In genomic region chr1:2082064-2082463, GRCh38 we compare ENCODE assay signal across 23 cellular contexts. TPM values are rescaled to one million over a fixed set of nuclear protein-coding genes. Genes with fewer than 3 reads are reported as not detected.
DNase-seq lines count a peak whose midpoint lies in the region; ATAC-seq and TF ChIP-seq lines count a peak whose summit lies in the region.
"Had no signal": no experiment of that assay in that cellular context is flagged by ENCODE, and none has a peak within 500 bp of the region (broad histone marks: within the 10 kb centered on the region; RNA-seq: fewer than 3 reads in every experiment).

No MANE protein-coding gene starts in this region.

- peaks cover 10% of the 10 kb centered on the region for H3K27me3 ChIP-seq in BLaER1

- H3K9me3 Mint-ChIP-seq in progenitor cell of endocrine pancreas (ENCODE audit: low read depth), result peaks cover 14% of the 10 kb centered on the region

- no peak for TF ChIP-seq CTCF in progenitor cell of endocrine pancreas (IDR thresholded peaks at IDR 0.05; ENCODE audit: unreplicated experiment)

- in situ Hi-C loops in G401 (cut with HindIII; ENCODE audit: low sequenced_read_pairs), result no loop called here

- H3K4me1 Mint-ChIP-seq in progenitor cell of endocrine pancreas (ENCODE audit: low read depth), result no peaks in the 10 kb centered on the region

- no peak overlapping the region for H3K4me3 Mint-ChIP-seq in progenitor cell of endocrine pancreas (ENCODE audit: low read depth)
- H3K4me3 Mint-ChIP-seq: CD8-positive, alpha-beta memory T cell had no signal

- H3K27ac ChIP-seq in BLaER1, result no peak overlapping the region
- H3K27ac ChIP-seq: PC-9 had no signal

- peaks cover 50% of the 10 kb centered on the region for H3K4me1 ChIP-seq in BLaER1

- H3K36me3 Mint-ChIP-seq in progenitor cell of endocrine pancreas (ENCODE audit: insufficient read depth), result peaks cover 38% of the 10 kb centered on the region

- no peak for ATAC-seq in HG02678 (IDR thresholded peaks at IDR 0.05; ENCODE audit: unreplicated experiment)
- ATAC-seq: HepG2 had no signal

- intact Hi-C loops in head of caudate nucleus (cut with DNase I), result no loop called here

- peaks cover 35% of the 10 kb centered on the region for H3K9me3 ChIP-seq in BLaER1

- H3K4me2 ChIP-seq in BLaER1, result peak overlapping the region; percentile 21; the same call in 1 of the 2 replicates
- H3K4me2 ChIP-seq: PC-9 had no signal

- H3K27ac Mint-ChIP-seq in progenitor cell of endocrine pancreas, result peak overlapping the region; percentile 24

- peaks cover 55% of the 10 kb centered on the region for H3K36me3 ChIP-seq in BLaER1

- no peak overlapping the region for H3K4me3 ChIP-seq in BLaER1
- H3K4me3 ChIP-seq: PC-9 had no signal

- no peak overlapping the region for H3K9ac ChIP-seq in BLaER1

- H3K27me3 Mint-ChIP-seq in progenitor cell of endocrine pancreas, result no peaks in the 10 kb centered on the region
- H3K27me3 Mint-ChIP-seq: CD8-positive, alpha-beta memory T cell had no signal

- peaks cover 78% of the 10 kb centered on the region for H4K20me1 ChIP-seq in BLaER1

- DNase-seq in G401 (ENCODE audit: low spot score), result peak; percentile 78
- DNase-seq in cerebellar cortex (ENCODE audit: low spot score), result peak; percentile 69
- DNase-seq in progenitor cell of endocrine pancreas (ENCODE audit: low spot score, unreplicated experiment), result no peak
- DNase-seq in SW480 (ENCODE audit: low spot score), result no peak
- no peak for DNase-seq in head of caudate nucleus
- DNase-seq: CD8-positive, alpha-beta memory T cell; DMS153; H7; Karpas-422; MV-4-11; NCI-H1105; NCI-H1436 treated with DMSO at 0.1 percent for 48 hours; NCI-H187 treated with DMSO at 0.1 percent for 48 hours; NCI-H2171 treated with DMSO at 0.1 percent for 48 hours; NCI-H524 treated with DMSO at 0.1 percent for 48 hours; NCI-H82; NK-92 treated with Interleukin-12 subunit alpha and Interleukin-12 subunit beta, amount 100 ng/mL, for 24 hours; PC-9; Right ventricle myocardium superior had no signal

RNA-seq across cellular contexts. Expression of gene PRKCZ, which starts 31.9 kb away (rescaled TPM):
- total RNA-seq in G401 (2014; rRNA removed; shearing (Covaris generic)), result 96.8 and 107 TPM in 2 replicates
- total RNA-seq in progenitor cell of endocrine pancreas, result 71.5 and 78.0 TPM in 2 replicates
- total RNA-seq: HT1080 had no signal

Comparison
In these comparisons a context has a peak if more than half of its experiments do, and no peak if none do; other contexts are left out.
1. DNase-seq: peak in G401 (single experiment) and cerebellar cortex (single experiment); none in progenitor cell of endocrine pancreas (single experiment), SW480 (single experiment) and head of caudate nucleus (0 of 42).